In genomic region chr14:50935126-50936090, GRCh38 we compare ENCODE assay signal across 1 cellular context.
TF ChIP-seq lines count a peak whose summit lies in the region.

No MANE protein-coding gene starts in this region.

TF ChIP-seq in HepG2, 621 proteins besides CTCF, POLR2A, EP300 and RAD21 (continued from another document and continues in another):
- no peak for TF ChIP-seq ZNF318 (CRISPR knock-in tag; IDR thresholded peaks at IDR 0.05)
- no peak for TF ChIP-seq ZNF790 (CRISPR knock-in tag; IDR thresholded peaks at IDR 0.05; ENCODE audit: borderline replicate concordance)
- no peak for TF ChIP-seq ZBTB46 (CRISPR knock-in tag; IDR thresholded peaks at IDR 0.05; ENCODE audit: borderline replicate concordance)
- TF ChIP-seq HMG20B (CRISPR knock-in tag; conservative IDR thresholded peaks at IDR 0.05) = peak; percentile 51; the same call in 1 of the 2 replicates
- TF ChIP-seq TBP (CRISPR knock-in tag; IDR thresholded peaks at IDR 0.05) = no peak
- peak; percentile 95 for TF ChIP-seq NR2F2 (IDR thresholded peaks at IDR 0.05; ENCODE audit: borderline replicate concordance, low read depth)
- no peak for TF ChIP-seq AGO1 (IDR thresholded peaks at IDR 0.05; ENCODE audit: low read depth, low read length, poor library complexity, severe bottlenecking)
- no peak for TF ChIP-seq ZNF589 (CRISPR knock-in tag; conservative IDR thresholded peaks at IDR 0.05)
- TF ChIP-seq DZIP1 (CRISPR knock-in tag; IDR thresholded peaks at IDR 0.05) = no peak
- TF ChIP-seq ZNF382 (CRISPR knock-in tag; IDR thresholded peaks at IDR 0.05; ENCODE audit: borderline replicate concordance) = no peak
- no peak for TF ChIP-seq RFX1 (IDR thresholded peaks at IDR 0.05)
- TF ChIP-seq ZNF747 (CRISPR knock-in tag; IDR thresholded peaks at IDR 0.05; ENCODE audit: borderline replicate concordance) = peak; percentile 49; the same call in 1 of the 2 replicates
- no peak for TF ChIP-seq KDM2A (CRISPR knock-in tag; IDR thresholded peaks at IDR 0.05; ENCODE audit: borderline replicate concordance, low read depth)
- TF ChIP-seq ZNF619 (CRISPR knock-in tag; IDR thresholded peaks at IDR 0.05) = no peak
- TF ChIP-seq MZF1 (CRISPR knock-in tag; IDR thresholded peaks at IDR 0.05; ENCODE audit: borderline replicate concordance) = no peak
- TF ChIP-seq POLR2G (IDR thresholded peaks at IDR 0.05; ENCODE audit: low read depth, low read length) = no peak
- TF ChIP-seq NFKBIZ (CRISPR knock-in tag; IDR thresholded peaks at IDR 0.05) = no peak
- peak; percentile 61 for TF ChIP-seq ELF3 (CRISPR knock-in tag; IDR thresholded peaks at IDR 0.05)
- TF ChIP-seq ZBTB39 (CRISPR knock-in tag; IDR thresholded peaks at IDR 0.05) = no peak
- no peak for TF ChIP-seq ATF7 (IDR thresholded peaks at IDR 0.05)
- TF ChIP-seq ATF7 (CRISPR knock-in tag; IDR thresholded peaks at IDR 0.05) = no peak
- no peak; the same call in 1 of the 2 replicates for TF ChIP-seq MXD4 (CRISPR knock-in tag; IDR thresholded peaks at IDR 0.05)
- peak; percentile 42; the same call in 1 of the 2 replicates for TF ChIP-seq ZNF749 (CRISPR knock-in tag; IDR thresholded peaks at IDR 0.05; ENCODE audit: borderline replicate concordance)
- TF ChIP-seq PRPF4 (IDR thresholded peaks at IDR 0.05; ENCODE audit: low read depth, low read length, poor library complexity, severe bottlenecking) = no peak
- no peak for TF ChIP-seq PLRG1 (conservative IDR thresholded peaks at IDR 0.05)
- TF ChIP-seq IKZF1 (IDR thresholded peaks at IDR 0.05) = no peak
- no peak for TF ChIP-seq ZNF263 (CRISPR knock-in tag; IDR thresholded peaks at IDR 0.05)
- TF ChIP-seq SOX5 (CRISPR knock-in tag; IDR thresholded peaks at IDR 0.05; ENCODE audit: borderline replicate concordance) = peak; percentile 71; the same call in 1 of the 2 replicates
- TF ChIP-seq AKAP8 (CRISPR knock-in tag; IDR thresholded peaks at IDR 0.05) = no peak
- TF ChIP-seq ZNF567 (CRISPR knock-in tag; IDR thresholded peaks at IDR 0.05; ENCODE audit: borderline replicate concordance) = no peak
- TF ChIP-seq ATRX (CRISPR knock-in tag; IDR thresholded peaks at IDR 0.05; ENCODE audit: borderline replicate concordance) = no peak
- peak; percentile 48; the same call in 1 of the 2 replicates for TF ChIP-seq ZFP36L1 (CRISPR knock-in tag; IDR thresholded peaks at IDR 0.05)
- no peak for TF ChIP-seq ISX (CRISPR knock-in tag; conservative IDR thresholded peaks at IDR 0.05)
- TF ChIP-seq HOXA9 (CRISPR knock-in tag; IDR thresholded peaks at IDR 0.05; ENCODE audit: borderline replicate concordance) = no peak
- TF ChIP-seq HBP1 (CRISPR knock-in tag; IDR thresholded peaks at IDR 0.05; ENCODE audit: low read depth) = 0 out of 2 replicates have a peak, but pooled peaks have one; percentile 34
- TF ChIP-seq ZNF768 (CRISPR knock-in tag; IDR thresholded peaks at IDR 0.05) = no peak
- TF ChIP-seq MAF1 (CRISPR knock-in tag; IDR thresholded peaks at IDR 0.05; ENCODE audit: borderline replicate concordance) = no peak
- TF ChIP-seq MAFF (IDR thresholded peaks at IDR 0.05; ENCODE audit: low read depth, low read length) = peak; percentile 73
- TF ChIP-seq HNRNPUL1 (IDR thresholded peaks at IDR 0.05; ENCODE audit: low read depth, low read length) = no peak
- no peak for TF ChIP-seq PTBP1 (IDR thresholded peaks at IDR 0.05; ENCODE audit: low read depth, low read length, poor library complexity, severe bottlenecking)
- TF ChIP-seq ZNF335 (CRISPR knock-in tag; IDR thresholded peaks at IDR 0.05) = no peak
- 0 out of 2 replicates have a peak, but pooled peaks have one; percentile 45 for TF ChIP-seq ZSCAN9 (CRISPR knock-in tag; IDR thresholded peaks at IDR 0.05; ENCODE audit: borderline replicate concordance)
- TF ChIP-seq ZNF232 (CRISPR knock-in tag; IDR thresholded peaks at IDR 0.05; ENCODE audit: borderline replicate concordance) = 0 out of 2 replicates have a peak, but pooled peaks have one; percentile 55
- TF ChIP-seq MIER2 (CRISPR knock-in tag; IDR thresholded peaks at IDR 0.05) = peak; percentile 30; the same call in 1 of the 2 replicates
- no peak for TF ChIP-seq CENPX (CRISPR knock-in tag; IDR thresholded peaks at IDR 0.05)
- no peak for TF ChIP-seq KDM4B (CRISPR knock-in tag; IDR thresholded peaks at IDR 0.05)
- no peak for TF ChIP-seq HCFC1 (IDR thresholded peaks at IDR 0.05; ENCODE audit: low read depth, low read length)
- TF ChIP-seq BCL3 (CRISPR knock-in tag; IDR thresholded peaks at IDR 0.05) = 0 out of 2 replicates have a peak, but pooled peaks have one; percentile 11
- TF ChIP-seq ARNT (IDR thresholded peaks at IDR 0.05) = no peak
- TF ChIP-seq ZNF883 (CRISPR knock-in tag; IDR thresholded peaks at IDR 0.05; ENCODE audit: not compliant biosample characterization) = no peak
- no peak for TF ChIP-seq PBX2 (CRISPR knock-in tag; IDR thresholded peaks at IDR 0.05)
